Comparison of ENCODE assay signal across 1 cellular context in the genomic region with DNA sequence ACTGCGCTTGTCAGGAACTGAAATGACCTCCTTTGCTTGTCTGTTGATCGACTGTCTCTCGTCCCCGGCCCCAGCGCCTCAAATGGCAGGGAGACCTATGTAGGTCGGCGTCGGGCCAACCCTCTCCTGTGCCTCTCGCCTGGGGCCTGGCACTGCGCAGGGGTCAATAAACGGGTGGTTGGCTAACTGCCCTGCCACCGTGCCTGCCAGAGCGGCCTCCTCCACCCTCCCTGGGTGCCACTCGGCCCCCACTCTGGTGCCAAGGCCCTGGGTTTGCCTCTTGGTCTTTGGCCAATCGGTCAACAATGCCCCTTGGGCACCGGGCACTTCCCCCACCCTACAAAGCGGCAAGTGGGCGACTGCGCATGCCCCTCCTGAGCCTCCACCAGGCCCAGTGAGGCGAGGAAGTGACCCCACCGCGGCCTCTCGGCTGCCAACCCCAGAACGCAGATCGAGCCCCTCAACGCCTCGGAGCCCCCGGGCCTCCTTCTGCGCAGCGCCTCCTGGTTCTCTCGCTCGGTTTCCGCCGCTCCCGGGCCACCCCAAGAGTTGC.
A peak's percentile ranks its signal among the peaks of the same experiment; 100 is the strongest.
TF ChIP-seq lines count a peak whose summit lies in the region.

No MANE protein-coding gene starts in this region.

TF ChIP-seq in K562, 482 proteins besides CTCF, POLR2A, EP300 and RAD21 (continued from another document):
- TF ChIP-seq, protein P1, sequence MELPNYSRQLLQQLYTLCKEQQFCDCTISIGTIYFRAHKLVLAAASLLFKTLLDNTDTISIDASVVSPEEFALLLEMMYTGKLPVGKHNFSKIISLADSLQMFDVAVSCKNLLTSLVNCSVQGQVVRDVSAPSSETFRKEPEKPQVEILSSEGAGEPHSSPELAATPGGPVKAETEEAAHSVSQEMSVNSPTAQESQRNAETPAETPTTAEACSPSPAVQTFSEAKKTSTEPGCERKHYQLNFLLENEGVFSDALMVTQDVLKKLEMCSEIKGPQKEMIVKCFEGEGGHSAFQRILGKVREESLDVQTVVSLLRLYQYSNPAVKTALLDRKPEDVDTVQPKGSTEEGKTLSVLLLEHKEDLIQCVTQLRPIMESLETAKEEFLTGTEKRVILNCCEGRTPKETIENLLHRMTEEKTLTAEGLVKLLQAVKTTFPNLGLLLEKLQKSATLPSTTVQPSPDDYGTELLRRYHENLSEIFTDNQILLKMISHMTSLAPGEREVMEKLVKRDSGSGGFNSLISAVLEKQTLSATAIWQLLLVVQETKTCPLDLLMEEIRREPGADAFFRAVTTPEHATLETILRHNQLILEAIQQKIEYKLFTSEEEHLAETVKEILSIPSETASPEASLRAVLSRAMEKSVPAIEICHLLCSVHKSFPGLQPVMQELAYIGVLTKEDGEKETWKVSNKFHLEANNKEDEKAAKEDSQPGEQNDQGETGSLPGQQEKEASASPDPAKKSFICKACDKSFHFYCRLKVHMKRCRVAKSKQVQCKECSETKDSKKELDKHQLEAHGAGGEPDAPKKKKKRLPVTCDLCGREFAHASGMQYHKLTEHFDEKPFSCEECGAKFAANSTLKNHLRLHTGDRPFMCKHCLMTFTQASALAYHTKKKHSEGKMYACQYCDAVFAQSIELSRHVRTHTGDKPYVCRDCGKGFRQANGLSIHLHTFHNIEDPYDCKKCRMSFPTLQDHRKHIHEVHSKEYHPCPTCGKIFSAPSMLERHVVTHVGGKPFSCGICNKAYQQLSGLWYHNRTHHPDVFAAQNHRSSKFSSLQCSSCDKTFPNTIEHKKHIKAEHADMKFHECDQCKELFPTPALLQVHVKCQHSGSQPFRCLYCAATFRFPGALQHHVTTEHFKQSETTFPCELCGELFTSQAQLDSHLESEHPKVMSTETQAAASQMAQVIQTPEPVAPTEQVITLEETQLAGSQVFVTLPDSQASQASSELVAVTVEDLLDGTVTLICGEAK (IDR thresholded peaks at IDR 0.05): peak; percentile 59; the same call in 1 of the 2 replicates
- TF ChIP-seq, protein P1 (CRISPR knock-in tag; IDR thresholded peaks at IDR 0.05): no peak
- TF ChIP-seq SRSF3 (IDR thresholded peaks at IDR 0.05; ENCODE audit: insufficient read depth, low read length): peak; percentile 98; the same call in 1 of the 2 replicates
